In the genomic region with DNA sequence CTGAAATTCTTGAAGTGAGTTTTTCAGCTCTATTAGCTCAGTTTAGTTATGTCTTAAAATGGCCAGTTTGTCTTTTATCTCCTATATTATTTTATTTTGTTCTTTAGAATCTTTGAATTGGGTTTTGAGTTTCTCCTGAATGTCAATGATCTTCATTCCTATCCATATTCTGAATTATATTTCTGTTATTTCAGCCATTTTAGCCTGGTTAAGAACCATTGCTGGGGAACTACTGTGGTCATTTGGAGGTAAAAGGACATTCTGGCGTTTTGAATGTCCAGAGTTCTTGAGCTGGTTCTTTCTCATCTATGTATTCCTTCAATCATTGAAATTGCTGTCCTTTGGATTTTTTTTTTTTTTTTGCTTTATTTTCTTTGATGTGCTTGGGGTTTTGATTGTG, we compare ENCODE assay signal across 28 cellular contexts.
"Had no signal": no experiment of that assay in that cellular context is flagged by ENCODE, and none has a peak within 500 bp of the region (broad histone marks: within the 10 kb centered on the region; RNA-seq: fewer than 3 reads in every experiment).

No MANE protein-coding gene starts in this region.

- ATAC-seq: effector memory CD8-positive, alpha-beta T cell; esophagus mucosa; foreskin keratinocyte; gastrocnemius medialis; gastroesophageal sphincter; heart left ventricle; heart right ventricle had no signal

- H3K4me1 ChIP-seq: colonic mucosa, esophagus muscularis mucosa, foreskin keratinocyte, gastroesophageal sphincter, heart left ventricle, heart right ventricle had no signal

- H3K27me3 Mint-ChIP-seq: dendritic cell treated with granulocyte-macrophage colony-stimulating factor and Interleukin-4, amounts not matched to agents 40 ng/mL and 50 ng/mL, for 4 days had no signal

- H3K9me3 Mint-ChIP-seq: effector memory CD8-positive, alpha-beta T cell had no signal

- H3K4me1 Mint-ChIP-seq: endodermal cell had no signal

- H3K4me3 Mint-ChIP-seq: dendritic cell treated with granulocyte-macrophage colony-stimulating factor and Interleukin-4, amounts not matched to agents 40 ng/mL and 50 ng/mL, for 4 days; effector memory CD8-positive, alpha-beta T cell; endodermal cell had no signal

- H3K27ac ChIP-seq: colonic mucosa, coronary artery, dorsolateral prefrontal cortex, epithelial cell of prostate, esophagus muscularis mucosa, esophagus squamous epithelium, foreskin keratinocyte, gastrocnemius medialis, gastroesophageal sphincter, heart left ventricle, heart right ventricle had no signal

- H3K9me3 ChIP-seq: colonic mucosa, gastrocnemius medialis had no signal

- H3K27ac Mint-ChIP-seq: dendritic cell treated with granulocyte-macrophage colony-stimulating factor and Interleukin-4, amounts not matched to agents 40 ng/mL and 50 ng/mL, for 4 days; effector memory CD8-positive, alpha-beta T cell; endodermal cell had no signal

- FAIRE-seq: endometrium, endothelial cell of umbilical vein, frontal cortex had no signal

- H3K4me3 ChIP-seq: colonic mucosa, coronary artery, dorsolateral prefrontal cortex, esophagus muscularis mucosa, esophagus squamous epithelium, gastrocnemius medialis, gastroesophageal sphincter, heart left ventricle, heart right ventricle had no signal

- H3K27me3 ChIP-seq: colonic mucosa, dorsolateral prefrontal cortex, esophagus muscularis mucosa, esophagus squamous epithelium, foreskin keratinocyte, gastrocnemius medialis, gastroesophageal sphincter, heart left ventricle, heart right ventricle had no signal

- DNase-seq: colonic mucosa; cortex of kidney; dermis blood vessel endothelial cell; dorsolateral prefrontal cortex; effector CD4-positive, alpha-beta T cell; effector CD8-positive, alpha-beta T cell; effector memory CD4-positive, alpha-beta T cell; effector memory CD8-positive, alpha-beta T cell; endodermal cell; erythroblast; esophagus squamous epithelium; foreskin fibroblast; foreskin keratinocyte; foreskin melanocyte; gastrocnemius medialis; glutamatergic neuron; head of caudate nucleus; heart left ventricle; heart right ventricle had no signal

- H3K36me3 ChIP-seq: colonic mucosa, esophagus muscularis mucosa, esophagus squamous epithelium, gastrocnemius medialis, gastroesophageal sphincter, heart left ventricle, heart right ventricle had no signal
